ENCODE assay signal across 15 cellular contexts in genomic region chrX:2264179-2265030, GRCh38.
DNase-seq lines count a peak whose midpoint lies in the region; ATAC-seq, FAIRE-seq and TF ChIP-seq lines count a peak whose summit lies in the region.
"Had no signal": no experiment of that assay in that cellular context is flagged by ENCODE, and none has a peak within 500 bp of the region (broad histone marks: within the 10 kb centered on the region; RNA-seq: fewer than 3 reads in every experiment).

No MANE protein-coding gene starts in this region.

- intact Hi-C loops in activated CD8-positive, alpha-beta T cell treated with anti-CD3 and anti-CD28 coated beads for 36 hours (cut with micrococcal nuclease), result no loop called here
- intact Hi-C loops in HepG2 (cut with micrococcal nuclease; ENCODE audit: unreplicated experiment), result no loop called here

- POLR2A ChIA-PET in activated CD8-positive, alpha-beta T cell treated with anti-CD3 and anti-CD28 coated beads for 36 hours (lab: Charles Lee), result no interaction called here
- POLR2A ChIA-PET in HepG2 (lab: Yijun Ruan, JAX), result no interaction called here

- BruUV-seq in HepG2 (replicated peaks; lab: Mats Ljungman, UMichigan), result no TSS peak

- no peaks in the 10 kb centered on the region for H3K79me2 ChIP-seq in HepG2 (ENCODE audit: insufficient read depth, low read length)

- no peaks in the 10 kb centered on the region for H3K9me3 ChIP-seq in HepG2 (ENCODE audit: low read length)
- H3K9me3 ChIP-seq: Caco-2, SJSA1 had no signal

- no peak for TF ChIP-seq POLR2A in HepG2 (IDR thresholded peaks at IDR 0.05; ENCODE audit: insufficient read depth in 1 of 2, low read depth in 2 of 2, low read length in 2 of 2)

- H3K27me3 Mint-ChIP-seq in stimulated activated naive CD8-positive, alpha-beta T cell treated with anti-CD3 and anti-CD28 coated beads, Interleukin-15, amount 100 ng/mL, for 72 hours, result no peaks in the 10 kb centered on the region
- no peaks in the 10 kb centered on the region for H3K27me3 Mint-ChIP-seq in activated CD8-positive, alpha-beta T cell treated with anti-CD3 and anti-CD28 coated beads for 36 hours

- no peaks in the 10 kb centered on the region for H3K27me3 ChIP-seq in HepG2 (ENCODE audit: control insufficient read depth in 1 of 2, insufficient read depth in 2 of 2, low read length in 2 of 2)
- H3K27me3 ChIP-seq: SJSA1 had no signal

- no peak for TF ChIP-seq RAD21 in HepG2 (CRISPR knock-in tag; IDR thresholded peaks at IDR 0.05)

- H3K4me1 ChIP-seq in HepG2 (ENCODE audit: insufficient read depth, low read length), result no peaks in the 10 kb centered on the region
- H3K4me1 ChIP-seq: Caco-2, SJSA1 had no signal

- H3K9me3 Mint-ChIP-seq in stimulated activated naive CD8-positive, alpha-beta T cell treated with anti-CD3 and anti-CD28 coated beads, Interleukin-15, amount 100 ng/mL, for 72 hours, result peaks cover 0 to 4% of the 10 kb centered on the region in 2 donors
- H3K9me3 Mint-ChIP-seq in activated CD8-positive, alpha-beta T cell treated with anti-CD3 and anti-CD28 coated beads for 36 hours, result no peaks in the 10 kb centered on the region

- H3K9ac ChIP-seq in HepG2 (ENCODE audit: insufficient read depth, low read depth, low read length), result no peak overlapping the region

- CTCF ChIA-PET in activated CD8-positive, alpha-beta T cell treated with anti-CD3 and anti-CD28 coated beads for 36 hours (lab: Charles Lee), result no interaction called here
- CTCF ChIA-PET in HepG2 (lab: Yijun Ruan, JAX; ENCODE audit: low intra/inter-chr PET ratio, low total read pairs), result no interaction called here

- FAIRE-seq in HepG2 (lab: Jason Lieb, UNC), result no peak

- H2AFZ ChIP-seq in HepG2 (ENCODE audit: low read length), result no peak overlapping the region

- no peaks in the 10 kb centered on the region for H3K4me1 Mint-ChIP-seq in stimulated activated naive CD8-positive, alpha-beta T cell treated with anti-CD3 and anti-CD28 coated beads, Interleukin-15, amount 100 ng/mL, for 72 hours
- no peaks in the 10 kb centered on the region for H3K4me1 Mint-ChIP-seq in activated CD8-positive, alpha-beta T cell treated with anti-CD3 and anti-CD28 coated beads for 36 hours (ENCODE audit: low read depth)

- no peak for TF ChIP-seq EP300 in HepG2 (IDR thresholded peaks at IDR 0.05; ENCODE audit: low read depth in 2 of 2, low read length in 2 of 2)
- TF ChIP-seq EP300 in HepG2 (CRISPR knock-in tag; IDR thresholded peaks at IDR 0.05; ENCODE audit: borderline replicate concordance), result no peak

- DNase-seq in stimulated activated naive CD8-positive, alpha-beta T cell treated with anti-CD3 and anti-CD28 coated beads, Interleukin-15, amount 100 ng/mL, for 72 hours, result peak in 1 of 2 donors; percentile 28
- DNase-seq in stimulated activated naive CD8-positive, alpha-beta T cell treated with anti-CD3 and anti-CD28 coated beads, Interleukin-15, Interleukin-2, amounts not matched to agents 100 U/mL and 50 U/mL, for 24 hours, result no peak
- no peak for DNase-seq in activated CD8-positive, alpha-beta T cell treated with anti-CD3 and anti-CD28 coated beads for 36 hours
- DNase-seq in HepG2 (ENCODE audit: low spot score) (no peak), DMS53 treated with DMSO at 0.1 percent for 48 hours (lab: John Stamatoyannopoulos, UW; ENCODE audit: unreplicated experiment) (no peak), GDM1 (lab: John Stamatoyannopoulos, UW) (no peak)
- DNase-seq: AML-193, Caco-2, DMS53, NCI-H1048, NCI-H345, NCI-H526 treated with DMSO at 0.1 percent for 48 hours had no signal

- peaks cover 24% of the 10 kb centered on the region for H3K36me3 Mint-ChIP-seq in activated CD8-positive, alpha-beta T cell treated with anti-CD3 and anti-CD28 coated beads for 36 hours (ENCODE audit: low read depth)

- WGBS in HepG2 (ENCODE audit: low lambda C conversion rate), result no CpG with 5 or more reads among the region's 17 CpGs

- ATAC-seq in stimulated activated naive CD8-positive, alpha-beta T cell treated with anti-CD3 and anti-CD28 coated beads, Interleukin-15, amount 100 ng/mL, for 72 hours, result peak; percentile 32
- no peak for ATAC-seq in stimulated activated naive CD8-positive, alpha-beta T cell treated with anti-CD3 and anti-CD28 coated beads, Interleukin-15, Interleukin-2, amounts not matched to agents 100 U/mL and 50 U/mL, for 24 hours
- peak; percentile 28 for ATAC-seq in activated CD8-positive, alpha-beta T cell treated with anti-CD3 and anti-CD28 coated beads for 36 hours
- no peak for ATAC-seq in HepG2
- no peak for ATAC-seq in HG03175 (IDR thresholded peaks at IDR 0.05; ENCODE audit: unreplicated experiment)
- ATAC-seq in GM18909 (IDR thresholded peaks at IDR 0.05; ENCODE audit: poor library complexity, unreplicated experiment), result no peak

- H3K4me3 ChIP-seq in HepG2 (replicated peaks in 1 of 3; ENCODE audit: insufficient read depth in 1 of 3, low read depth in 2 of 3, low read length in 3 of 3), result no peak overlapping the region
- H3K4me3 ChIP-seq: SJSA1 had no signal

- H3K27ac Mint-ChIP-seq in stimulated activated naive CD8-positive, alpha-beta T cell treated with anti-CD3 and anti-CD28 coated beads, Interleukin-15, amount 100 ng/mL, for 72 hours, result peak overlapping the region in 1 of 2 donors; percentile 34
- H3K27ac Mint-ChIP-seq in activated CD8-positive, alpha-beta T cell treated with anti-CD3 and anti-CD28 coated beads for 36 hours, result no peak overlapping the region

- no peak overlapping the region for H3K4me2 ChIP-seq in HepG2 (ENCODE audit: low read depth, low read length)

- H4K20me1 ChIP-seq in HepG2 (ENCODE audit: insufficient read depth, low read length), result no peaks in the 10 kb centered on the region

- peaks cover 2 to 9% of the 10 kb centered on the region in 2 experiments; a peak in 3 of 5 replicates for H3K36me3 ChIP-seq in HepG2 (replicated peaks in 1 of 2; ENCODE audit: control insufficient read depth in 1 of 2, insufficient read depth in 2 of 2, low read length in 2 of 2)
- H3K36me3 ChIP-seq: SJSA1 had no signal

- in situ Hi-C loops in HepG2 (cut with HindIII; ENCODE audit: extremely low pct_ligation_motif_present, low pct_unique_long_range_greater_than_20kb), result no loop called here

- H3K4me3 Mint-ChIP-seq in stimulated activated naive CD8-positive, alpha-beta T cell treated with anti-CD3 and anti-CD28 coated beads, Interleukin-15, amount 100 ng/mL, for 72 hours, result no peak overlapping the region
- no peak overlapping the region for H3K4me3 Mint-ChIP-seq in activated CD8-positive, alpha-beta T cell treated with anti-CD3 and anti-CD28 coated beads for 36 hours

- TF ChIP-seq CTCF in activated CD8-positive, alpha-beta T cell treated with anti-CD3 and anti-CD28 coated beads for 36 hours (IDR thresholded peaks at IDR 0.05), result no peak
- TF ChIP-seq CTCF in HepG2 (CRISPR knock-in tag; IDR thresholded peaks at IDR 0.05), result no peak

- H3K27ac ChIP-seq in HepG2 (ENCODE audit: extremely low read length, insufficient read depth, low read length), result no peak overlapping the region
- H3K27ac ChIP-seq: SJSA1 had no signal

TF ChIP-seq in HepG2, 621 proteins besides CTCF, POLR2A, EP300 and RAD21:
- no peak for TF ChIP-seq ZNF496 (CRISPR knock-in tag; IDR thresholded peaks at IDR 0.05; ENCODE audit: insufficient replicate concordance)
- TF ChIP-seq REST (IDR thresholded peaks at IDR 0.05; ENCODE audit: borderline replicate concordance in 1 of 2, low read depth in 1 of 2, low read length in 2 of 2), result no peak
- peak; percentile 84 for TF ChIP-seq ZNF263 (CRISPR knock-in tag; IDR thresholded peaks at IDR 0.05)
- TF ChIP-seq EED (CRISPR knock-in tag; IDR thresholded peaks at IDR 0.05), result no peak
- peak; percentile 82 for TF ChIP-seq HNRNPL (IDR thresholded peaks at IDR 0.05; ENCODE audit: low read depth, low read length)
- TF ChIP-seq GLI4 (CRISPR knock-in tag; IDR thresholded peaks at IDR 0.05; ENCODE audit: borderline replicate concordance), result no peak

Comparison
In these comparisons a context has a peak if more than half of its experiments do, and no peak if none do; other contexts are left out.
1. ATAC-seq: peak in stimulated activated naive CD8-positive, alpha-beta T cell treated with anti-CD3 and anti-CD28 coated beads, Interleukin-15, amount 100 ng/mL, for 72 hours (single experiment) and activated CD8-positive, alpha-beta T cell treated with anti-CD3 and anti-CD28 coated beads for 36 hours (single experiment); none in stimulated activated naive CD8-positive, alpha-beta T cell treated with anti-CD3 and anti-CD28 coated beads, Interleukin-15, Interleukin-2, amounts not matched to agents 100 U/mL and 50 U/mL, for 24 hours (single experiment), HepG2 (single experiment), HG03175 (single experiment) and GM18909 (single experiment).